ENCODE assay signal across 16 cellular contexts in the genomic region with DNA sequence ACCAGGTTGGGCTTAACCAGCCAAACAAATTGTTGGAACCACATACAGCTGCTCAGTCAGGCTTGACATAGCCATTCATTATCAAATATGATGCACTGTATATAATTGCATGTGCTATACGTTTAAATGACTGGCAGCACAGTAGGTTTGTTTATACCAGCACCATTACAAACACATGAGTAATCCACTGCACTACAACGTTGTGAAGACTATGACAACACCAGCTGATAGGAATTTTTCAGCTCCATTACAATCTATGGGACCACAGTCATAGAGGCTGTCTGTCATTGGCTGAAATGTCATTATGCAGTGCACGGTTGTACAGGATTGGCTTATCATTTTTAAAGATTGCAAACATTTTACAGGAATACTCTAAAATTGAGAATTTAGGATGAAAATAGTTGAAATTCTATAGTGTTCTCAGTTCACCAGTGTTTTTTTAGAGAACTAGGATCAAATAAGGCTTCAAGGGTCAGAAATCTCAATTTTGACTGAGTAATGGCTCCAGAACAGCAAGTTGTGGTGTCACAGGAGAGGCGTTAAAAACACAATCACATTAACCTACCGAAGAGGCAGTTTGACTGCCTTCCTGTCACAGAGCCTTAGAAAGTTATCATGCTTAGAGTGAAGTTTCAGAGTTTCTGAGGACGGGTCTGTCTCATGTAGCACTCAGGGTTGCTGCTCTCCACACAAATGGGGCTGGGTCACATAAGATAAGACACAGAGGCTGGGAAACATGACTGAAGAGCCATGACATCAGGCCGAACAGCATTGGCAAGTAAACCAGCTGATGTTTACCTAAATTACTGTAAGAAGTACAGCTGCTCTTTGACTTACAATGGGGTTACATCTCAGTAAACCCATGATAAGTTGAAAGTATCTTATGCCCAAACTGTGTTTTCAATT.
A peak's percentile ranks its signal among the peaks of the same experiment; 100 is the strongest.
DNase-seq lines count a peak whose midpoint lies in the region; ATAC-seq and TF ChIP-seq lines count a peak whose summit lies in the region.
"Had no signal": no experiment of that assay in that cellular context is flagged by ENCODE, and none has a peak within 500 bp of the region (broad histone marks: within the 10 kb centered on the region; RNA-seq: fewer than 3 reads in every experiment).

No MANE protein-coding gene starts in this region.

- ATAC-seq in foreskin keratinocyte (peak; percentile 19), right lobe of liver (no peak)
- ATAC-seq in stimulated activated naive B cell treated with anti-CD40 and anti-IgM and Interleukin-4, amounts not matched to agents 10 μg/mL and 1 μg/mL and 100 μg/mL, for 72 hours (replicated peaks) = no peak
- ATAC-seq: A549; CD8-positive, alpha-beta T cell had no signal

- H3K36me3 Mint-ChIP-seq in stimulated activated naive B cell treated with anti-CD40 and anti-IgM and Interleukin-4, amounts not matched to agents 10 μg/mL and 1 μg/mL and 100 μg/mL, for 72 hours = no peaks in the 10 kb centered on the region
- H3K36me3 Mint-ChIP-seq: CD8-positive, alpha-beta T cell had no signal

- H3K4me3 ChIP-seq in HEK293 (ENCODE audit: low read depth, low read length) (no peak overlapping the region), right lobe of liver (no peak overlapping the region)
- H3K4me3 ChIP-seq: A549, HAP-1 had no signal

- no peak for TF ChIP-seq CTCF in HEK293 (tag by site-specific recombination; IDR thresholded peaks at IDR 0.05)
- no peak for TF ChIP-seq CTCF in foreskin keratinocyte (conservative IDR thresholded peaks at IDR 0.05)
- no peak for TF ChIP-seq CTCF in right lobe of liver (IDR thresholded peaks at IDR 0.05)

- no peak overlapping the region for H3K27ac ChIP-seq in HEK293 (ENCODE audit: extremely low read depth, low read depth, low read length)
- no peak overlapping the region for H3K27ac ChIP-seq in foreskin keratinocyte
- no peak overlapping the region for H3K27ac ChIP-seq in right lobe of liver
- H3K27ac ChIP-seq: A549, C4-2B had no signal

- peak; percentile 16 for DNase-seq in OCI-M1 (lab: John Stamatoyannopoulos, UW)
- no peak for DNase-seq in foreskin keratinocyte
- DNase-seq in right lobe of liver = no peak
- no peak for DNase-seq in stimulated activated naive B cell treated with anti-CD40 and anti-IgM and Interleukin-4, amounts not matched to agents 10 μg/mL and 1 μg/mL and 100 μg/mL, for 72 hours
- DNase-seq in NCI-H345 (lab: John Stamatoyannopoulos, UW) = no peak
- DNase-seq: BE2C; CD8-positive, alpha-beta T cell; COR-L47; DMS153; DMS79 treated with DMSO at 0.1 percent for 48 hours; EL; GDM1 had no signal

- POLR2A ChIA-PET in HEK293 (lab: Yijun Ruan, JAX) = no interaction called here

- H3K4me1 Mint-ChIP-seq in stimulated activated naive B cell treated with anti-CD40 and anti-IgM and Interleukin-4, amounts not matched to agents 10 μg/mL and 1 μg/mL and 100 μg/mL, for 72 hours = peaks cover 0 to 1% of the 10 kb centered on the region in 2 donors

- no peak for TF ChIP-seq POLR2A in right lobe of liver (IDR thresholded peaks at IDR 0.05)

- H3K36me3 ChIP-seq in HEK293 (ENCODE audit: control insufficient read depth in 2 of 2, insufficient read depth in 1 of 2, low read length in 2 of 2) (no peaks in the 10 kb centered on the region), right lobe of liver (no peaks in the 10 kb centered on the region)
- H3K36me3 ChIP-seq: BE2C, HAP-1 had no signal

- H3K4me3 Mint-ChIP-seq in stimulated activated naive B cell treated with anti-CD40 and anti-IgM and Interleukin-4, amounts not matched to agents 10 μg/mL and 1 μg/mL and 100 μg/mL, for 72 hours = no peak overlapping the region
- H3K4me3 Mint-ChIP-seq: CD8-positive, alpha-beta T cell had no signal

- intact Hi-C loops in right lobe of liver (cut with DNase I) = no loop called here

- H3K27ac Mint-ChIP-seq in stimulated activated naive B cell treated with anti-CD40 and anti-IgM and Interleukin-4, amounts not matched to agents 10 μg/mL and 1 μg/mL and 100 μg/mL, for 72 hours = no peak overlapping the region
- H3K27ac Mint-ChIP-seq: CD8-positive, alpha-beta T cell had no signal

- H3K4me1 ChIP-seq in HEK293 (ENCODE audit: control insufficient read depth, insufficient read depth, low read length) (no peaks in the 10 kb centered on the region), foreskin keratinocyte (no peaks in the 10 kb centered on the region), right lobe of liver (no peaks in the 10 kb centered on the region)
- H3K4me1 ChIP-seq: A549, BE2C, HAP-1 had no signal

- no peaks in the 10 kb centered on the region for H3K9me3 ChIP-seq in HEK293 (ENCODE audit: control insufficient read depth, insufficient read depth, low read depth, low read length)
- no peaks in the 10 kb centered on the region for H3K9me3 ChIP-seq in right lobe of liver
- H3K9me3 ChIP-seq: A549, BE2C, HAP-1 had no signal

- CTCF ChIA-PET in HEK293 (lab: Yijun Ruan, JAX) = interaction anchor here (0.6 to 0.8 kb wide), 2 partner anchors 747 to 862 kb away, joined by 3 read pairs; a partner anchor contains a TSS

- no peaks in the 10 kb centered on the region for H3K9me3 Mint-ChIP-seq in stimulated activated naive B cell treated with anti-CD40 and anti-IgM and Interleukin-4, amounts not matched to agents 10 μg/mL and 1 μg/mL and 100 μg/mL, for 72 hours
- H3K9me3 Mint-ChIP-seq: CD8-positive, alpha-beta T cell had no signal

- WGBS in right lobe of liver (ENCODE audit: insufficient coverage, low coverage, low lambda C conversion rate, missing lambda C conversion rate) = 69% methylated on average over 6 of the region's 7 CpGs

- H3K27me3 ChIP-seq in foreskin keratinocyte (peaks cover 32% of the 10 kb centered on the region), right lobe of liver (no peaks in the 10 kb centered on the region)
- H3K27me3 ChIP-seq: BE2C had no signal

- H3K27me3 Mint-ChIP-seq in stimulated activated naive B cell treated with anti-CD40 and anti-IgM and Interleukin-4, amounts not matched to agents 10 μg/mL and 1 μg/mL and 100 μg/mL, for 72 hours = no peaks in the 10 kb centered on the region

TF ChIP-seq in HEK293, 187 proteins besides CTCF, POLR2A, EP300 and RAD21:
- TF ChIP-seq ZNF350 (tag by site-specific recombination; IDR thresholded peaks at IDR 0.05) = 0 out of 2 replicates have a peak, but pooled peaks have one; percentile 27
- no peak for TF ChIP-seq ZNF585B (tag by site-specific recombination; IDR thresholded peaks at IDR 0.05)
